Comparison of ENCODE assay signal across 1 cellular context in genomic region chr13:34001357-34001756, GRCh38.
TF ChIP-seq lines count a peak whose summit lies in the region.

No MANE protein-coding gene starts in this region.

TF ChIP-seq in GM23338, 12 proteins besides CTCF, POLR2A, EP300 and RAD21 (continued from another document):
- TF ChIP-seq ZNF462 (CRISPR knock-in tag; IDR thresholded peaks at IDR 0.05) = no peak
- TF ChIP-seq ETS1 (IDR thresholded peaks at IDR 0.05) = no peak
- TF ChIP-seq EZH2phosphoT487 (IDR thresholded peaks at IDR 0.05; ENCODE audit: unreplicated experiment) = no peak
- no peak for TF ChIP-seq CREB1 (CRISPR knock-in tag; IDR thresholded peaks at IDR 0.05; ENCODE audit: low read depth)
- TF ChIP-seq JUNB (IDR thresholded peaks at IDR 0.05; ENCODE audit: unreplicated experiment) = no peak
- no peak for TF ChIP-seq ZNF331 (CRISPR knock-in tag; IDR thresholded peaks at IDR 0.05; ENCODE audit: low read depth)
- TF ChIP-seq POLR2AphosphoS5 (IDR thresholded peaks at IDR 0.05; ENCODE audit: low read depth) = no peak
- no peak for TF ChIP-seq ZNF114 (CRISPR knock-in tag; IDR thresholded peaks at IDR 0.05)
- no peak for TF ChIP-seq STAT1 (IDR thresholded peaks at IDR 0.05; ENCODE audit: unreplicated experiment)
